In the genomic region with DNA sequence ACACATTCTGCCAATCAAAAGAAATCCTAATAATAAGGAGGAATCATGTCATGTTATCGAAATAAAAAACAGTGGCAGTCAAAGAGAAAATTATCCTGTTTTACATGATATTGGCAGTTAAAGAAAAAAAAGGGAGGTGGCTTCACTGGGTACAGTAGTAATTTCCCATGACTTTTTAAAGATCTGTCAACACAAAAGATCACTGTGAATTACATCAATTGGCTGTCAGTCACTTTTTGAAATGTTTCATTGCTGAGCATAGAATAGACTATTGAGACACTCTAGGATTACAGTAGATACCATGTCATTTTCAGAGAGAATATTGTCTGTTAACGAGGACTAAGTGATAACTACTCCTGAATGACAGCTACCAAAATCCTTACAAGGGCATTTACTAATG, we compare ENCODE assay signal across 7 cellular contexts.
"Had no signal": no experiment of that assay in that cellular context is flagged by ENCODE, and none has a peak within 500 bp of the region (broad histone marks: within the 10 kb centered on the region; RNA-seq: fewer than 3 reads in every experiment).

No MANE protein-coding gene starts in this region.

- H3K27me3 Mint-ChIP-seq: IgD-negative memory B cell had no signal

- ATAC-seq: HepG2, K562 had no signal

- H3K27ac ChIP-seq: HL-60 had no signal

- DNase-seq: IMR-90, KBM-7, KG1 had no signal

- H3K27ac Mint-ChIP-seq: IgD-negative memory B cell had no signal

- H3K4me3 Mint-ChIP-seq: IgD-negative memory B cell had no signal

- H3K4me3 ChIP-seq: K562 had no signal
